8 cellular contexts compared by ENCODE assay signal in genomic region chr6:8006208-8006607, GRCh38. TPM values are rescaled to one million over a fixed set of nuclear protein-coding genes. Genes with fewer than 3 reads are reported as not detected.
A peak's percentile ranks its signal among the peaks of the same experiment; 100 is the strongest.
DNase-seq lines count a peak whose midpoint lies in the region; ATAC-seq and TF ChIP-seq lines count a peak whose summit lies in the region.

No MANE protein-coding gene starts in this region.

- TF ChIP-seq CTCF in C4-2B (conservative IDR thresholded peaks at IDR 0.05) (peak; percentile 73), HEK293 (tag by site-specific recombination; IDR thresholded peaks at IDR 0.05) (peak; percentile 34; the same call in 1 of the 2 replicates), SU-DHL-6 (IDR thresholded peaks at IDR 0.05; ENCODE audit: insufficient read depth, low read length, poor library complexity, severe bottlenecking) (peak; percentile 66), uterus (IDR thresholded peaks at IDR 0.05) (peak; percentile 48 to 60 (median 52)), lower leg skin (IDR thresholded peaks at IDR 0.05) (no peak)

- no peak overlapping the region for H3K4me2 ChIP-seq in SU-DHL-6 (ENCODE audit: low read depth, low read length, poor library complexity, severe bottlenecking)

- H3K4me3 ChIP-seq in HEK293 (ENCODE audit: low read depth, low read length) (no peak overlapping the region), SU-DHL-6 (ENCODE audit: insufficient read depth, low read length, poor library complexity, severe bottlenecking) (no peak overlapping the region), uterus (no peak overlapping the region), lower leg skin (ENCODE audit: low read depth, poor library complexity, severe bottlenecking) (no peak overlapping the region)

- H3K27ac ChIP-seq in C4-2B (no peak overlapping the region), HEK293 (ENCODE audit: extremely low read depth, low read depth, low read length) (no peak overlapping the region), SU-DHL-6 (ENCODE audit: low read depth, low read length) (no peak overlapping the region), uterus (no peak overlapping the region)

- H3K36me3 ChIP-seq in HEK293 (ENCODE audit: control insufficient read depth in 2 of 2, insufficient read depth in 1 of 2, low read length in 2 of 2): no peaks in the 10 kb centered on the region; a peak in 1 of 3 replicates
- peaks cover 3% of the 10 kb centered on the region; the same call in 1 of the 2 replicates for H3K36me3 ChIP-seq in SU-DHL-6 (ENCODE audit: low read length)
- H3K36me3 ChIP-seq in uterus: no peaks in the 10 kb centered on the region

- TF ChIP-seq POLR2A in uterus (IDR thresholded peaks at IDR 0.05): no peak
- no peak for TF ChIP-seq POLR2A in lower leg skin (IDR thresholded peaks at IDR 0.05)

- no peaks in the 10 kb centered on the region for H3K79me2 ChIP-seq in SU-DHL-6 (ENCODE audit: insufficient read depth, low read length)

- H3F3A ChIP-seq in SU-DHL-6 (ENCODE audit: insufficient read depth): no peaks in the 10 kb centered on the region; the same call in 1 of the 2 replicates

- CTCF ChIA-PET in HEK293 (lab: Yijun Ruan, JAX): interaction anchor here (0.6 to 4.5 kb wide), 36 partner anchors 9 to 869 kb away, joined by 3 to 75 read pairs (median 4); no protein-coding TSS in a partner anchor

- POLR2A ChIA-PET in HEK293 (lab: Yijun Ruan, JAX): interaction anchor here (0.6 to 1.2 kb wide), 4 partner anchors 18 to 116 kb away, joined by 3 read pairs; no protein-coding TSS in a partner anchor

- H3K9me3 ChIP-seq in HEK293 (ENCODE audit: control insufficient read depth, insufficient read depth, low read depth, low read length): no peaks in the 10 kb centered on the region
- H3K9me3 ChIP-seq in SU-DHL-6 (ENCODE audit: insufficient read depth, low read length): no peaks in the 10 kb centered on the region
- no peaks in the 10 kb centered on the region for H3K9me3 ChIP-seq in uterus

- ATAC-seq in HG03457 (IDR thresholded peaks at IDR 0.05; ENCODE audit: unreplicated experiment): no peak

- DNase-seq in glomerular visceral epithelial cell (ENCODE audit: extremely low spot score): peak; percentile 42
- no peak for DNase-seq in uterus
- no peak for DNase-seq in lower leg skin (ENCODE audit: low spot score in 2 of 2)
- DNase-seq in stimulated activated CD4-positive, alpha-beta T cell treated with anti-CD3 and anti-CD28 coated beads, Interleukin-2, amount 100 ng/mL, for 48 hours: no peak

- no peaks in the 10 kb centered on the region for H3K9me2 ChIP-seq in SU-DHL-6 (replicated peaks; ENCODE audit: insufficient read depth, low read length)

- intact Hi-C loops in uterus (cut with DNase I; ENCODE audit: low total_unique reads): no loop called here
- intact Hi-C loops in lower leg skin (cut with DNase I; ENCODE audit: low total_unique reads): no loop called here

- no peak overlapping the region for H2AFZ ChIP-seq in SU-DHL-6 (ENCODE audit: low read depth, low read length, severe bottlenecking)

- 93 to 97% methylated on average over 1 of the region's 1 CpG for WGBS in lower leg skin, 2 donors

- H3K4me1 ChIP-seq in HEK293 (ENCODE audit: control insufficient read depth, insufficient read depth, low read length) (no peaks in the 10 kb centered on the region), uterus (no peaks in the 10 kb centered on the region)

- H4K20me1 ChIP-seq in SU-DHL-6 (ENCODE audit: low read depth, low read length): peaks cover 6% of the 10 kb centered on the region; the same call in 1 of the 2 replicates

- H3K9ac ChIP-seq in SU-DHL-6 (ENCODE audit: low read length): no peak overlapping the region

- H3K27me3 ChIP-seq in SU-DHL-6 (ENCODE audit: low read length) (no peaks in the 10 kb centered on the region), uterus (no peaks in the 10 kb centered on the region)

TF ChIP-seq in HEK293, 187 proteins besides CTCF, POLR2A, EP300 and RAD21:
- peak; percentile 78 for TF ChIP-seq ZNF660 (tag by site-specific recombination; IDR thresholded peaks at IDR 0.05)
- peak; percentile 51; the same call in 1 of the 2 replicates for TF ChIP-seq PRDM10 (tag by site-specific recombination; IDR thresholded peaks at IDR 0.05)
- no peak for TF ChIP-seq ZNF792 (tag by site-specific recombination; IDR thresholded peaks at IDR 0.05)
- TF ChIP-seq ZNF654 (tag by site-specific recombination; IDR thresholded peaks at IDR 0.05; ENCODE audit: low read depth): peak; percentile 69

RNA-seq across cellular contexts. Expression of gene BLOC1S5, which starts 58.0 kb away (rescaled TPM):
- 100 to 1,000 TPM in 1 of 4 donors, 10 to 100 TPM in 3; 15.5 to 242 (median 38.8) TPM for total RNA-seq in uterus
- 10 to 100 TPM in 3 of 4 donors, 1 to 10 TPM in 1; 7.5 to 11.6 (median 10.4) TPM for total RNA-seq in lower leg skin

Comparison
In these comparisons a context has a peak if more than half of its experiments do, and no peak if none do; other contexts are left out.
1. CTCF ChIP-seq: peak in C4-2B (single experiment), HEK293 (single experiment), SU-DHL-6 (single experiment) and uterus (4 of 4); none in lower leg skin (0 of 3).